Comparison of ENCODE assay signal across 8 cellular contexts in genomic region chr4:1683903-1684755, GRCh38. TPM values are rescaled to one million over a fixed set of nuclear protein-coding genes. Genes with fewer than 3 reads are reported as not detected.
A peak's percentile ranks its signal among the peaks of the same experiment; 100 is the strongest.
DNase-seq lines count a peak whose midpoint lies in the region; ATAC-seq and TF ChIP-seq lines count a peak whose summit lies in the region.

A gene with protein sequence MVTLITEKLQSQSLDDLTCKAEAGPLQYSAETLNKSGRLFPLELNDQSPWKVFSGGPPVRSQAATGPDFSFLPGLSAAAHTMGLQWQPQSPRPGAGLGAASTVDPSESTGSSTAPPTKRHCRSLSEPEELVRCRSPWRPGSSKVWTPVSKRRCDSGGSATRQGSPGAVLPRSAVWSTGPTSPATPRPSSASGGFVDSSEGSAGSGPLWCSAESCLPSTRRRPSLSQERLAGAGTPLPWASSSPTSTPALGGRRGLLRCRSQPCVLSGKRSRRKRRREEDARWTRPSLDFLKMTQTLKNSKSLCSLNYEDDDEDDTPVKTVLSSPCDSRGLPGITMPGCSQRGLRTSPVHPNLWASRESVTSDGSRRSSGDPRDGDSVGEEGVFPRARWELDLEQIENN (minus strand): TSS chr4:1684313. CDS start chr4:1668741, 15,572 bp downstream.

- H3K27ac Mint-ChIP-seq in GM23338: no peak within 1 kb of the TSS
- peak within 1 kb of the TSS; percentile 91 for H3K27ac Mint-ChIP-seq in activated naive CD4-positive, alpha-beta T cell treated with anti-CD3 and anti-CD28 coated beads, Interleukin-2, amount 50 U/mL, for 24 hours

- H2AFZ ChIP-seq in GM23338 (peak within 1 kb of the TSS; percentile 76), SK-N-SH (ENCODE audit: low read depth) (peak within 1 kb of the TSS; percentile 89; the same call in 1 of the 2 replicates)

- H3K9ac ChIP-seq in SK-N-SH: peak within 1 kb of the TSS; percentile 88

- TF ChIP-seq CTCF in GM23338 (conservative IDR thresholded peaks at IDR 0.05; ENCODE audit: low read depth in 2 of 2) (no peak), SK-N-SH (IDR thresholded peaks at IDR 0.05) (no peak), omental fat pad (IDR thresholded peaks at IDR 0.05) (no peak), suprapubic skin (IDR thresholded peaks at IDR 0.05) (no peak)

- no peaks in the 10 kb centered on the region for H4K20me1 ChIP-seq in GM23338 (replicated peaks; ENCODE audit: insufficient read depth)
- H4K20me1 ChIP-seq in SK-N-SH (ENCODE audit: insufficient read depth): no peaks in the 10 kb centered on the region

- no peak for TF ChIP-seq RAD21 in SK-N-SH (IDR thresholded peaks at IDR 0.05; ENCODE audit: low read length)

- peaks cover 3% of the 10 kb centered on the region; the same call in 1 of the 3 replicates for H3K36me3 Mint-ChIP-seq in GM23338 (ENCODE audit: low read depth)
- no peaks in the 10 kb centered on the region for H3K36me3 Mint-ChIP-seq in activated naive CD4-positive, alpha-beta T cell treated with anti-CD3 and anti-CD28 coated beads, Interleukin-2, amount 50 U/mL, for 24 hours

- peak; percentile 83 for DNase-seq in ELR (ENCODE audit: low read depth)
- peak; percentile 87 for DNase-seq in GM23338 (ENCODE audit: low spot score)
- DNase-seq in LoVo (ENCODE audit: low spot score): peak; percentile 93
- peak; percentile 99 for DNase-seq in SK-N-SH
- DNase-seq in globus pallidus (ENCODE audit: low spot score): peak; percentile 83
- peak; percentile 92 for DNase-seq in omental fat pad (ENCODE audit: low spot score)
- peak; percentile 92 to 94 for DNase-seq in suprapubic skin (ENCODE audit: low spot score in 2 of 2)

- no peak within 1 kb of the TSS for H3K27ac ChIP-seq in GM23338 (ENCODE audit: low read depth)
- H3K27ac ChIP-seq in SK-N-SH (ENCODE audit: low read depth in 2 of 2, low read length in 1 of 2): peak within 1 kb of the TSS; percentile 61 to 94
- H3K27ac ChIP-seq in suprapubic skin: peak within 1 kb of the TSS; percentile 90

- peak within 1 kb of the TSS; percentile 84 for H3K4me2 ChIP-seq in GM23338
- peak within 1 kb of the TSS; percentile 93 for H3K4me2 ChIP-seq in SK-N-SH

- ATAC-seq in GM23338 (peak; percentile 79), omental fat pad (ENCODE audit: low FRiP score) (peak; percentile 96)

- H3K4me3 Mint-ChIP-seq in GM23338: peak within 1 kb of the TSS; percentile 78
- peak within 1 kb of the TSS; percentile 88 for H3K4me3 Mint-ChIP-seq in activated naive CD4-positive, alpha-beta T cell treated with anti-CD3 and anti-CD28 coated beads, Interleukin-2, amount 50 U/mL, for 24 hours

- H3K4me1 ChIP-seq in GM23338 (ENCODE audit: insufficient read depth): 0 out of 2 replicates have a peak, but pooled peaks cover 5% of the 10 kb centered on the region
- H3K4me1 ChIP-seq in SK-N-SH (ENCODE audit: control insufficient read depth in 1 of 2, insufficient read depth in 2 of 2, low read depth in 1 of 2, low read length in 1 of 2): peaks cover 4 to 13% of the 10 kb centered on the region in 2 experiments; a peak in 2 of 4 replicates
- peaks cover 22% of the 10 kb centered on the region for H3K4me1 ChIP-seq in suprapubic skin

- H3K27me3 ChIP-seq in GM23338 (ENCODE audit: insufficient read depth) (peaks cover 22% of the 10 kb centered on the region), SK-N-SH (ENCODE audit: insufficient read depth) (no peaks in the 10 kb centered on the region), suprapubic skin (no peaks in the 10 kb centered on the region)

- H3K4me3 ChIP-seq in GM23338 (peak within 1 kb of the TSS; percentile 52), SK-N-SH (ENCODE audit: low read depth in 2 of 2, low read length in 1 of 2) (peak within 1 kb of the TSS; percentile 65 to 67), suprapubic skin (peak within 1 kb of the TSS; percentile 76)

- peaks cover 22% of the 10 kb centered on the region for H3K27me3 Mint-ChIP-seq in GM23338 (ENCODE audit: insufficient read depth, low read depth, poor library complexity)
- H3K27me3 Mint-ChIP-seq in activated naive CD4-positive, alpha-beta T cell treated with anti-CD3 and anti-CD28 coated beads, Interleukin-2, amount 50 U/mL, for 24 hours: no peaks in the 10 kb centered on the region

- CTCF ChIA-PET in SK-N-SH (lab: Yijun Ruan, JAX): interaction anchor here (6.2 kb wide), 1 partner anchor 8 kb away, joined by 32 read pairs; no protein-coding TSS in a partner anchor

- 14% methylated on average over 14 of the region's 138 CpGs for WGBS in SK-N-SH (ENCODE audit: low lambda C conversion rate)
- WGBS in suprapubic skin: under 1% methylated on average over 19 of the region's 138 CpGs

- TF ChIP-seq EP300 in SK-N-SH (IDR thresholded peaks at IDR 0.05; ENCODE audit: borderline replicate concordance in 1 of 2, low read depth in 1 of 2, low read length in 1 of 2) (no peak), suprapubic skin (IDR thresholded peaks at IDR 0.05) (no peak)

- H3K79me2 ChIP-seq in GM23338 (replicated peaks; ENCODE audit: insufficient read depth) (no peaks in the 10 kb centered on the region), SK-N-SH (ENCODE audit: insufficient read depth) (peaks cover 11% of the 10 kb centered on the region)

- TF ChIP-seq POLR2A in suprapubic skin (IDR thresholded peaks at IDR 0.05): no peak

- H3K9me3 Mint-ChIP-seq in GM23338: peaks cover 2% of the 10 kb centered on the region; the same call in 2 of the 3 replicates
- H3K9me3 Mint-ChIP-seq in activated naive CD4-positive, alpha-beta T cell treated with anti-CD3 and anti-CD28 coated beads, Interleukin-2, amount 50 U/mL, for 24 hours: no peaks in the 10 kb centered on the region

- H3K9me2 ChIP-seq in GM23338 (ENCODE audit: insufficient read depth): no peaks in the 10 kb centered on the region
- no peaks in the 10 kb centered on the region for H3K9me2 ChIP-seq in SK-N-SH

- H3F3A ChIP-seq in GM23338 (replicated peaks; ENCODE audit: low read depth): peaks cover 12% of the 10 kb centered on the region
- peaks cover 23% of the 10 kb centered on the region for H3F3A ChIP-seq in SK-N-SH (replicated peaks; ENCODE audit: insufficient read depth)

- POLR2A ChIA-PET in SK-N-SH (lab: Yijun Ruan, JAX): no interaction called here

- H3K36me3 ChIP-seq in GM23338 (ENCODE audit: insufficient read depth): no peaks in the 10 kb centered on the region
- no peaks in the 10 kb centered on the region for H3K36me3 ChIP-seq in SK-N-SH (replicated peaks in 1 of 2; ENCODE audit: control insufficient read depth in 1 of 2, insufficient read depth in 2 of 2, low read length in 1 of 2)
- no peaks in the 10 kb centered on the region for H3K36me3 ChIP-seq in suprapubic skin

- H3K9me3 ChIP-seq in SK-N-SH (no peaks in the 10 kb centered on the region), suprapubic skin (no peaks in the 10 kb centered on the region)

- H3K4me1 Mint-ChIP-seq in GM23338: peaks cover 8% of the 10 kb centered on the region; the same call in 2 of the 3 replicates
- H3K4me1 Mint-ChIP-seq in activated naive CD4-positive, alpha-beta T cell treated with anti-CD3 and anti-CD28 coated beads, Interleukin-2, amount 50 U/mL, for 24 hours: peaks cover 11% of the 10 kb centered on the region

TF ChIP-seq in GM23338, 12 proteins besides CTCF, POLR2A, EP300 and RAD21 (continues in another document):
- TF ChIP-seq POLR2AphosphoS5 (IDR thresholded peaks at IDR 0.05; ENCODE audit: low read depth): peak; percentile 53

TF ChIP-seq in SK-N-SH, 30 proteins besides CTCF, POLR2A, EP300 and RAD21 (continues in another document):
- TF ChIP-seq MAX (IDR thresholded peaks at IDR 0.05; ENCODE audit: low read depth): peak; percentile 25; the same call in 1 of the 2 replicates
- TF ChIP-seq, protein P1, sequence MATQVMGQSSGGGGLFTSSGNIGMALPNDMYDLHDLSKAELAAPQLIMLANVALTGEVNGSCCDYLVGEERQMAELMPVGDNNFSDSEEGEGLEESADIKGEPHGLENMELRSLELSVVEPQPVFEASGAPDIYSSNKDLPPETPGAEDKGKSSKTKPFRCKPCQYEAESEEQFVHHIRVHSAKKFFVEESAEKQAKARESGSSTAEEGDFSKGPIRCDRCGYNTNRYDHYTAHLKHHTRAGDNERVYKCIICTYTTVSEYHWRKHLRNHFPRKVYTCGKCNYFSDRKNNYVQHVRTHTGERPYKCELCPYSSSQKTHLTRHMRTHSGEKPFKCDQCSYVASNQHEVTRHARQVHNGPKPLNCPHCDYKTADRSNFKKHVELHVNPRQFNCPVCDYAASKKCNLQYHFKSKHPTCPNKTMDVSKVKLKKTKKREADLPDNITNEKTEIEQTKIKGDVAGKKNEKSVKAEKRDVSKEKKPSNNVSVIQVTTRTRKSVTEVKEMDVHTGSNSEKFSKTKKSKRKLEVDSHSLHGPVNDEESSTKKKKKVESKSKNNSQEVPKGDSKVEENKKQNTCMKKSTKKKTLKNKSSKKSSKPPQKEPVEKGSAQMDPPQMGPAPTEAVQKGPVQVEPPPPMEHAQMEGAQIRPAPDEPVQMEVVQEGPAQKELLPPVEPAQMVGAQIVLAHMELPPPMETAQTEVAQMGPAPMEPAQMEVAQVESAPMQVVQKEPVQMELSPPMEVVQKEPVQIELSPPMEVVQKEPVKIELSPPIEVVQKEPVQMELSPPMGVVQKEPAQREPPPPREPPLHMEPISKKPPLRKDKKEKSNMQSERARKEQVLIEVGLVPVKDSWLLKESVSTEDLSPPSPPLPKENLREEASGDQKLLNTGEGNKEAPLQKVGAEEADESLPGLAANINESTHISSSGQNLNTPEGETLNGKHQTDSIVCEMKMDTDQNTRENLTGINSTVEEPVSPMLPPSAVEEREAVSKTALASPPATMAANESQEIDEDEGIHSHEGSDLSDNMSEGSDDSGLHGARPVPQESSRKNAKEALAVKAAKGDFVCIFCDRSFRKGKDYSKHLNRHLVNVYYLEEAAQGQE (IDR thresholded peaks at IDR 0.05; ENCODE audit: low read depth, low read length): no peak; the same call in 1 of the 2 replicates
- no peak for TF ChIP-seq PBX3 (IDR thresholded peaks at IDR 0.05)

RNA-seq across cellular contexts. Expression of the gene that starts here (rescaled TPM):
- total RNA-seq in GM23338 (2014; rRNA removed; shearing (Covaris generic)): 1.6 and 3.1 TPM in 2 replicates
- polyA plus RNA-seq in GM23338 (2016; fragmentation: Nextera tagmentation; extraction: Ambion mirVana) (1.1 and 1.4 TPM in 2 replicates), SK-N-SH (2012; rRNA removed) (7.6 and 8.3 TPM in 2 replicates)
- 2.8 and 6.0 TPM in 2 replicates for polyA plus RNA-seq in SK-N-SH (2012; cell fraction: cytosol; rRNA removed)
- 12.1 and 12.9 TPM in 2 replicates for polyA plus RNA-seq in SK-N-SH (2012; cell fraction: nucleus; rRNA removed)
- total RNA-seq in omental fat pad (10 to 100 TPM in 1 of 4 donors, 1 to 10 TPM in 3; 2.0 to 10.9 (median 5.6) TPM), suprapubic skin (1 to 10 TPM; 2.2 to 8.0 (median 4.9) TPM)
